Comparison of ENCODE assay signal across 13 cellular contexts in the genomic region with DNA sequence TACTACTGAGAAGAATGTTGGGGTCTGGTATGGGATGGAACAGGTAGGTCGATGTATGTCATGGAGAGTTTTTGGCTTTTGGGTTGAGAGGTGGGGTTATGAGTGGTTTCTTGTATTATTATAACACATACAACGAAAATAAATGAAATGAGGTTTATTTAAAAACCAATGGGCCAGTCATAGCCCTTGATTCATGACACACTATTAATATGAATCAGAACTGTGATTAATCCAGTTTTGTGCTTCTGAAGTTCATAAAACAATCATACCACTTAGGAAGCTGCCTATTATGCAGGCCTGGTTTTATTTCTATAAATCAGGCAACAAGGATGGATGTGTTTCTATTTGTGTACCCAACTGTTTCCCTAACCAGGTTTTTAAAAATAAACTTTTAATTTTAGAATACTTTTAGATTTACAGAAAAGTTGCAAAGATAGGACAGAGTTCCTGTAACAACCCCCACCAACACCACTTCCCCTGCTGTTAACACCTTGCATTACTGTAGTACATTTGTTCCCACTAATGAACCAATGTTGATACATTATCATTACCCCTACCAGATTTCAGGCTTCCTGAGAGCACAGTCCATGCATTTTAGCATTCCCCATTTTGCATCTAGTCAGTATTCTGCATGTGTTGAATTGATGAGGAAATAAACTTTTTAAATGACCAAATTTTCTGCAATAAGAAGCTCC. TPM values are rescaled to one million over a fixed set of nuclear protein-coding genes. Genes with fewer than 3 reads are reported as not detected.
DNase-seq lines count a peak whose midpoint lies in the region; ATAC-seq and TF ChIP-seq lines count a peak whose summit lies in the region.
"Had no signal": no experiment of that assay in that cellular context is flagged by ENCODE, and none has a peak within 500 bp of the region (broad histone marks: within the 10 kb centered on the region; RNA-seq: fewer than 3 reads in every experiment).

No MANE protein-coding gene starts in this region.

- H3K4me2 ChIP-seq in BLaER1 treated with 17β-estradiol and CSF1 and Interleukin-3, amounts not matched to agents 10 nM and 100 nM = peak overlapping the region in 9 of 11 experiments; percentile 10 to 87 (median 35); a peak in 16 of 22 replicates
- H3K4me2 ChIP-seq in smooth muscle cell = peak overlapping the region; percentile 74

- no peak for TF ChIP-seq CTCF in fibroblast of villous mesenchyme (IDR thresholded peaks at IDR 0.05; ENCODE audit: insufficient read depth, low read depth, low read length)
- TF ChIP-seq CTCF in smooth muscle cell (IDR thresholded peaks at IDR 0.05; ENCODE audit: borderline replicate concordance, insufficient read depth, poor library complexity, severe bottlenecking) = no peak
- TF ChIP-seq CTCF in RWPE1 (conservative IDR thresholded peaks at IDR 0.05; ENCODE audit: low read depth) = no peak

- no peak overlapping the region; a peak in 2 of 22 replicates for H3K27ac ChIP-seq in BLaER1 treated with 17β-estradiol and CSF1 and Interleukin-3, amounts not matched to agents 10 nM and 100 nM
- H3K27ac ChIP-seq in smooth muscle cell (ENCODE audit: low read depth) = no peak overlapping the region
- H3K27ac ChIP-seq in RWPE1 = no peak overlapping the region
- H3K27ac ChIP-seq: HL-60 had no signal

- 0 out of 22 replicates have a peak, but pooled peaks cover 0 to 3% (median 0%) of the 10 kb centered on the region in 11 experiments for H3K36me3 ChIP-seq in BLaER1 treated with 17β-estradiol and CSF1 and Interleukin-3, amounts not matched to agents 10 nM and 100 nM
- H3K36me3 ChIP-seq in adipocyte (ENCODE audit: control insufficient read depth, insufficient read depth, low read length, severe bottlenecking) (no peaks in the 10 kb centered on the region), smooth muscle cell (ENCODE audit: low read depth) (no peaks in the 10 kb centered on the region)
- H3K36me3 ChIP-seq: neutrophil had no signal

- CTCF ChIA-PET in RWPE1 (lab: Yijun Ruan, JAX) = interaction anchor here (0.6 kb wide), 1 partner anchor 22 kb away, joined by 3 read pairs; no protein-coding TSS in a partner anchor

- no peak for ATAC-seq in GM21825 (IDR thresholded peaks at IDR 0.05; ENCODE audit: unreplicated experiment)

- H3K4me1 ChIP-seq in BLaER1 treated with 17β-estradiol and CSF1 and Interleukin-3, amounts not matched to agents 10 nM and 100 nM = peaks cover 5 to 99% (median 45%) of the 10 kb centered on the region in 10 experiments; a peak in 17 of 20 replicates
- peaks cover 26% of the 10 kb centered on the region for H3K4me1 ChIP-seq in adipocyte (ENCODE audit: control insufficient read depth, insufficient read depth, low read length)
- H3K4me1 ChIP-seq in smooth muscle cell (ENCODE audit: low read depth) = peaks cover 6% of the 10 kb centered on the region

- H3K9me3 ChIP-seq in BLaER1 treated with 17β-estradiol and CSF1 and Interleukin-3, amounts not matched to agents 10 nM and 100 nM (replicated peaks in 1 of 11) = peaks cover 7 to 16% (median 11%) of the 10 kb centered on the region in 11 experiments
- H3K9me3 ChIP-seq in adipocyte (ENCODE audit: control insufficient read depth, low read length) = peaks cover 18% of the 10 kb centered on the region
- peaks cover 12% of the 10 kb centered on the region for H3K9me3 ChIP-seq in smooth muscle cell (replicated peaks; ENCODE audit: low read depth)
- H3K9me3 ChIP-seq: neutrophil had no signal

- 95% methylated on average over 2 of the region's 2 CpGs for WGBS in smooth muscle cell (ENCODE audit: low lambda C conversion rate)

- H3K79me2 ChIP-seq in smooth muscle cell (ENCODE audit: low read depth) = no peaks in the 10 kb centered on the region

- H3K27me3 ChIP-seq in BLaER1 treated with 17β-estradiol and CSF1 and Interleukin-3, amounts not matched to agents 10 nM and 100 nM = no peaks in the 10 kb centered on the region
- H3K27me3 ChIP-seq in adipocyte (replicated peaks; ENCODE audit: control insufficient read depth, insufficient read depth, low read length) = no peaks in the 10 kb centered on the region
- no peaks in the 10 kb centered on the region for H3K27me3 ChIP-seq in smooth muscle cell (ENCODE audit: low read depth)
- H3K27me3 ChIP-seq: neutrophil had no signal

- H3K4me3 ChIP-seq in BLaER1 treated with 17β-estradiol and CSF1 and Interleukin-3, amounts not matched to agents 10 nM and 100 nM = no peak overlapping the region
- H3K4me3 ChIP-seq in adipocyte (ENCODE audit: low read length) = peak overlapping the region; percentile 74
- peak overlapping the region; percentile 31 for H3K4me3 ChIP-seq in fibroblast of villous mesenchyme (ENCODE audit: low read depth, low read length)
- peak overlapping the region; percentile 40 for H3K4me3 ChIP-seq in smooth muscle cell

- no peaks in the 10 kb centered on the region for H4K20me1 ChIP-seq in BLaER1 treated with 17β-estradiol and CSF1 and Interleukin-3, amounts not matched to agents 10 nM and 100 nM
- no peaks in the 10 kb centered on the region for H4K20me1 ChIP-seq in smooth muscle cell (ENCODE audit: low read depth)

- POLR2A ChIA-PET in RWPE1 (lab: Yijun Ruan, JAX; ENCODE audit: low non-redundant PET) = no interaction called here

- no peak for DNase-seq in adipocyte (ENCODE audit: low read depth)
- DNase-seq in fibroblast of villous mesenchyme (ENCODE audit: low read depth) = no peak
- DNase-seq in smooth muscle cell (lab: John Stamatoyannopoulos, UW; ENCODE audit: unreplicated experiment) = no peak
- DNase-seq in RWPE1 (ENCODE audit: low spot score) = no peak
- no peak for DNase-seq in SK-N-DZ (ENCODE audit: low spot score)
- DNase-seq: activated naive CD4-positive, alpha-beta T cell treated with anti-CD3 and anti-CD28 coated beads, Interleukin-2, amount 50 U/mL, for 16 hours; CD4-positive, alpha-beta T cell; KG1; substantia nigra had no signal

- peak overlapping the region; percentile 11 for H2AFZ ChIP-seq in smooth muscle cell (ENCODE audit: low read depth)

- H3F3A ChIP-seq in smooth muscle cell (ENCODE audit: low read depth) = no peaks in the 10 kb centered on the region

- H3K9ac ChIP-seq in BLaER1 treated with 17β-estradiol and CSF1 and Interleukin-3, amounts not matched to agents 10 nM and 100 nM = no peak overlapping the region
- peak overlapping the region; percentile 59 for H3K9ac ChIP-seq in adipocyte (ENCODE audit: low read length)
- H3K9ac ChIP-seq in smooth muscle cell (ENCODE audit: low read depth) = no peak overlapping the region

RNA-seq across cellular contexts. Expression of a gene that starts 37.5 kb away (rescaled TPM):
- total RNA-seq in fibroblast of villous mesenchyme = 17.4 and 19.0 TPM in 2 replicates
- total RNA-seq in smooth muscle cell = 11.2 and 21.0 TPM in 2 replicates
- 8.5 and 9.7 TPM in 2 replicates for polyA plus RNA-seq in smooth muscle cell
- 3.2 and 3.5 TPM in 2 replicates for polyA plus RNA-seq in SK-N-DZ (2014; cell fraction: cytosol; rRNA removed)
- 2.8 and 6.8 TPM in 2 replicates for polyA plus RNA-seq in SK-N-DZ (2014; cell fraction: nucleus; rRNA removed)

Comparison
In these comparisons a context has a peak if more than half of its experiments do, and no peak if none do; other contexts are left out.
1. H3K4me3 ChIP-seq: peak in adipocyte (single experiment), fibroblast of villous mesenchyme (single experiment) and smooth muscle cell (single experiment); none in BLaER1 treated with 17β-estradiol and CSF1 and Interleukin-3, amounts not matched to agents 10 nM and 100 nM (0 of 10).